13 cellular contexts compared by ENCODE assay signal in genomic region chr19:5985098-5985783, GRCh38.
DNase-seq lines count a peak whose midpoint lies in the region; ATAC-seq and TF ChIP-seq lines count a peak whose summit lies in the region.
"Had no signal": no experiment of that assay in that cellular context is flagged by ENCODE, and none has a peak within 500 bp of the region (broad histone marks: within the 10 kb centered on the region; RNA-seq: fewer than 3 reads in every experiment).

No MANE protein-coding gene starts in this region.

- no peaks in the 10 kb centered on the region for H3K27me3 ChIP-seq in brain microvascular endothelial cell (replicated peaks)

- no peak overlapping the region for H3K27ac ChIP-seq in brain microvascular endothelial cell
- H3K27ac ChIP-seq: C4-2B had no signal

- in situ Hi-C loops in brain microvascular endothelial cell (cut with HindIII; ENCODE audit: low pct_ligation_motif_present, low sequenced_read_pairs) (no loop called here), GM13976 (cut with MboI; ENCODE audit: low sequenced_read_pairs, unreplicated experiment) (no loop called here)

- no peak for ATAC-seq in HG03045 (IDR thresholded peaks at IDR 0.05; ENCODE audit: unreplicated experiment)

- no peak overlapping the region for H3K4me3 ChIP-seq in brain microvascular endothelial cell (ENCODE audit: low read depth, low read length)

- peak; percentile 61 for DNase-seq in AG08396 (ENCODE audit: low spot score)
- peak in 42 of 76 experiments; percentile 14 to 78 (median 34) for DNase-seq in HUDEP-2 (lab: John Stamatoyannopoulos, UW; ENCODE audit: unreplicated experiment in 76 of 76)
- peak; percentile 46 for DNase-seq in brain microvascular endothelial cell
- DNase-seq in kidney tubule cell (ENCODE audit: low spot score) = peak; percentile 94
- DNase-seq in anterior cingulate cortex (lab: John Stamatoyannopoulos, UW) = no peak
- DNase-seq in GM13976 (ENCODE audit: low spot score) = no peak
- DNase-seq in NCI-H1694 treated with DMSO at 0.1 percent for 48 hours (lab: John Stamatoyannopoulos, UW) = no peak
- DNase-seq: activated CD4-positive, alpha-beta memory T cell treated with anti-CD3 and anti-CD28 coated beads, Interleukin-2, amount 10 ng/mL, durations not matched to agents 7 days and 5 days; immature natural killer cell; NCI-H748 treated with DMSO at 0.1 percent for 48 hours; stimulated activated CD4-positive, alpha-beta T cell treated with anti-CD3 and anti-CD28 coated beads, Interleukin-2, amount 100 ng/mL, for 48 hours had no signal

- H3K36me3 ChIP-seq in brain microvascular endothelial cell (replicated peaks) = no peaks in the 10 kb centered on the region

- TF ChIP-seq CTCF in brain microvascular endothelial cell (IDR thresholded peaks at IDR 0.05; ENCODE audit: low read depth, low read length, missing control alignments) = no peak
- TF ChIP-seq CTCF in GM13976 (IDR thresholded peaks at IDR 0.05; ENCODE audit: borderline replicate concordance, control extremely low read depth, extremely low read depth, insufficient read depth, missing control alignments) = no peak

Comparison
In these comparisons a context has a peak if more than half of its experiments do, and no peak if none do; other contexts are left out.
1. DNase-seq: peak in AG08396 (single experiment), HUDEP-2 (42 of 76), brain microvascular endothelial cell (single experiment) and kidney tubule cell (single experiment); none in anterior cingulate cortex (0 of 58), GM13976 (single experiment) and NCI-H1694 treated with DMSO at 0.1 percent for 48 hours (single experiment).